2 cellular contexts compared by ENCODE assay signal in the genomic region with DNA sequence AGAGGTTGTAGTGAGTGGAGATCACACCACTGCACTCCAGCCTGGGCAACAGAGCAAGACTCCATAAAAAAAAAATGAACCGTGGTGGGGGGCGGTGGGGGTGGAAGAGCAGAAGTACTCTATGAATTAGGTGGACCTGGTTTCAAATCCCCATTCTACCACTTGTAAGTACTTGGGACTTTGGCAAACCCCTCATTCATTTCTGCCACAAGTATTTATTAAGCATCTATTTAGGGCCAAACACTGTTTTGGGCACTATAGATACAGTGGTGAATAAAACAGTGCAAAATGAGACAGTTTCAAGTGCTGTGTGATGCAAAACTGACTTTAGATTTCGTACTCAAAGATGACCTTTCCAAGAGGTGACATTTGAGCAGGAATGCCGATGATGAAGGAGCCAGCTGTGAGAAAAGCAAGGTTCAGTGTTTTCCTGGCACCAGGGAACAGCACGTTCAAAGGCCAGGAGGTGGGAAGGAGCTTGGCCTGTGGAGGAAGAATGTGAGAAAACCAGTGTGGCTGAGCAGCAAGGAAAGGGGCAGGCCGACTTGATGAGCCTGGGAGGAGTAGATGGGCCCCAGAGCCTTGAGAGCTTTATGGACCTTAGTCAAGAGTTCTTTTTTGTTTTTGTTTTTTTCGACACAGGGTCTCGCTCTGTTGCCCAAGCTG.
TF ChIP-seq lines count a peak whose summit lies in the region.

No MANE protein-coding gene starts in this region.

TF ChIP-seq in GM12891, 5 proteins besides CTCF, POLR2A, EP300 and RAD21:
- TF ChIP-seq SPI1 (IDR thresholded peaks at IDR 0.05; ENCODE audit: low read depth, low read length) (peak; percentile 72), POLR2AphosphoS5 (IDR thresholded peaks at IDR 0.05; ENCODE audit: low read depth, low read length) (no peak), PAX5 (IDR thresholded peaks at IDR 0.05; ENCODE audit: insufficient read depth, low read length, severe bottlenecking) (no peak), POU2F2 (IDR thresholded peaks at IDR 0.05; ENCODE audit: low read depth, low read length) (no peak)

TF ChIP-seq in GM12878, 131 proteins besides CTCF, POLR2A, EP300 and RAD21:
- TF ChIP-seq SMAD5 (IDR thresholded peaks at IDR 0.05; ENCODE audit: low read depth) (no peak), TBL1XR1 (IDR thresholded peaks at IDR 0.05; ENCODE audit: low read depth, low read length) (no peak), ZNF24 (IDR thresholded peaks at IDR 0.05) (peak; percentile 84; the same call in 1 of the 2 replicates), JUNB (IDR thresholded peaks at IDR 0.05) (0 out of 2 replicates have a peak, but pooled peaks have one; percentile 45), RUNX3 (IDR thresholded peaks at IDR 0.05; ENCODE audit: low read length) (peak; percentile 31; the same call in 1 of the 2 replicates), TAF1 (IDR thresholded peaks at IDR 0.05; ENCODE audit: borderline replicate concordance, low read depth, low read length) (no peak), BMI1 (IDR thresholded peaks at IDR 0.05; ENCODE audit: borderline replicate concordance) (no peak), POLR2AphosphoS2 (IDR thresholded peaks at IDR 0.05; ENCODE audit: low read depth, low read length) (no peak), SMC3 (IDR thresholded peaks at IDR 0.05; ENCODE audit: borderline replicate concordance, low read length) (no peak), FOXM1 (IDR thresholded peaks at IDR 0.05; ENCODE audit: low read depth, low read length) (no peak), SPI1 (IDR thresholded peaks at IDR 0.05; ENCODE audit: borderline replicate concordance, insufficient read depth, low read depth, low read length) (peak; percentile 44; the same call in 1 of the 2 replicates), MTA3 (IDR thresholded peaks at IDR 0.05; ENCODE audit: borderline replicate concordance, low read length) (no peak)
- TF ChIP-seq, protein P1, sequence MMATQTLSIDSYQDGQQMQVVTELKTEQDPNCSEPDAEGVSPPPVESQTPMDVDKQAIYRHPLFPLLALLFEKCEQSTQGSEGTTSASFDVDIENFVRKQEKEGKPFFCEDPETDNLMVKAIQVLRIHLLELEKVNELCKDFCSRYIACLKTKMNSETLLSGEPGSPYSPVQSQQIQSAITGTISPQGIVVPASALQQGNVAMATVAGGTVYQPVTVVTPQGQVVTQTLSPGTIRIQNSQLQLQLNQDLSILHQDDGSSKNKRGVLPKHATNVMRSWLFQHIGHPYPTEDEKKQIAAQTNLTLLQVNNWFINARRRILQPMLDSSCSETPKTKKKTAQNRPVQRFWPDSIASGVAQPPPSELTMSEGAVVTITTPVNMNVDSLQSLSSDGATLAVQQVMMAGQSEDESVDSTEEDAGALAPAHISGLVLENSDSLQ (IDR thresholded peaks at IDR 0.05): no peak
- TF ChIP-seq, protein P2, sequence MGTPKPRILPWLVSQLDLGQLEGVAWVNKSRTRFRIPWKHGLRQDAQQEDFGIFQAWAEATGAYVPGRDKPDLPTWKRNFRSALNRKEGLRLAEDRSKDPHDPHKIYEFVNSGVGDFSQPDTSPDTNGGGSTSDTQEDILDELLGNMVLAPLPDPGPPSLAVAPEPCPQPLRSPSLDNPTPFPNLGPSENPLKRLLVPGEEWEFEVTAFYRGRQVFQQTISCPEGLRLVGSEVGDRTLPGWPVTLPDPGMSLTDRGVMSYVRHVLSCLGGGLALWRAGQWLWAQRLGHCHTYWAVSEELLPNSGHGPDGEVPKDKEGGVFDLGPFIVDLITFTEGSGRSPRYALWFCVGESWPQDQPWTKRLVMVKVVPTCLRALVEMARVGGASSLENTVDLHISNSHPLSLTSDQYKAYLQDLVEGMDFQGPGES (IDR thresholded peaks at IDR 0.05): no peak
